Comparison of ENCODE assay signal across 22 cellular contexts in genomic region chr2:42382144-42382543, GRCh38. TPM values are rescaled to one million over a fixed set of nuclear protein-coding genes. Genes with fewer than 3 reads are reported as not detected.
A peak's percentile ranks its signal among the peaks of the same experiment; 100 is the strongest.
DNase-seq lines count a peak whose midpoint lies in the region; ATAC-seq, FAIRE-seq and TF ChIP-seq lines count a peak whose summit lies in the region.
"Had no signal": no experiment of that assay in that cellular context is flagged by ENCODE, and none has a peak within 500 bp of the region (broad histone marks: within the 10 kb centered on the region; RNA-seq: fewer than 3 reads in every experiment).

No MANE protein-coding gene starts in this region.

- H3K79me2 ChIP-seq in neural cell (replicated peaks; ENCODE audit: insufficient read depth, low read length) (no peaks in the 10 kb centered on the region), smooth muscle cell (ENCODE audit: low read depth) (no peaks in the 10 kb centered on the region)

- no peak for TF ChIP-seq RAD21 in neural cell (conservative IDR thresholded peaks at IDR 0.05)

- H4K20me1 ChIP-seq in neural cell (ENCODE audit: insufficient read depth) (no peaks in the 10 kb centered on the region), smooth muscle cell (ENCODE audit: low read depth) (no peaks in the 10 kb centered on the region)
- H4K20me1 ChIP-seq: BLaER1 treated with 17β-estradiol and CSF1 and Interleukin-3, amounts not matched to agents 10 nM and 100 nM had no signal

- no peaks in the 10 kb centered on the region for H3K27me3 Mint-ChIP-seq in type B pancreatic cell
- peaks cover 22% of the 10 kb centered on the region for H3K27me3 Mint-ChIP-seq in stimulated activated memory B cell treated with anti-CD40 and anti-IgM and Interleukin-4, amounts not matched to agents 10 μg/mL and 1 μg/mL and 100 μg/mL, for 72 hours
- H3K27me3 Mint-ChIP-seq: CD4-positive, alpha-beta T cell had no signal

- no peak overlapping the region for H3K4me3 Mint-ChIP-seq in type B pancreatic cell
- H3K4me3 Mint-ChIP-seq in stimulated activated memory B cell treated with anti-CD40 and anti-IgM and Interleukin-4, amounts not matched to agents 10 μg/mL and 1 μg/mL and 100 μg/mL, for 72 hours = no peak overlapping the region
- H3K4me3 Mint-ChIP-seq: B cell; CD4-positive, alpha-beta T cell; CD8-positive, alpha-beta T cell had no signal

- no peak overlapping the region for H3K27ac Mint-ChIP-seq in type B pancreatic cell
- H3K27ac Mint-ChIP-seq in stimulated activated memory B cell treated with anti-CD40 and anti-IgM and Interleukin-4, amounts not matched to agents 10 μg/mL and 1 μg/mL and 100 μg/mL, for 72 hours = no peak overlapping the region
- H3K27ac Mint-ChIP-seq: B cell; CD4-positive, alpha-beta T cell; CD8-positive, alpha-beta T cell had no signal

- 88% methylated on average over 4 of the region's 4 CpGs for WGBS in smooth muscle cell (ENCODE audit: low lambda C conversion rate)

- H3K36me3 ChIP-seq in bronchial epithelial cell (ENCODE audit: control insufficient read depth, insufficient read depth, low read length) = no peaks in the 10 kb centered on the region
- no peaks in the 10 kb centered on the region for H3K36me3 ChIP-seq in neural cell (ENCODE audit: insufficient read depth, low read length)
- no peaks in the 10 kb centered on the region for H3K36me3 ChIP-seq in smooth muscle cell (ENCODE audit: low read depth)
- H3K36me3 ChIP-seq: BLaER1 treated with 17β-estradiol and CSF1 and Interleukin-3, amounts not matched to agents 10 nM and 100 nM had no signal

- no peak overlapping the region for H2AFZ ChIP-seq in neural cell (ENCODE audit: low read depth, low read length)
- no peak overlapping the region for H2AFZ ChIP-seq in smooth muscle cell (ENCODE audit: low read depth)

- no peaks in the 10 kb centered on the region for H3K36me3 Mint-ChIP-seq in type B pancreatic cell
- H3K36me3 Mint-ChIP-seq in stimulated activated memory B cell treated with anti-CD40 and anti-IgM and Interleukin-4, amounts not matched to agents 10 μg/mL and 1 μg/mL and 100 μg/mL, for 72 hours = no peaks in the 10 kb centered on the region
- H3K36me3 Mint-ChIP-seq: CD8-positive, alpha-beta T cell had no signal

- H3K27ac ChIP-seq in neural cell (ENCODE audit: low read length) = peak overlapping the region; percentile 74
- no peak overlapping the region for H3K27ac ChIP-seq in smooth muscle cell (ENCODE audit: low read depth)
- H3K27ac ChIP-seq: 22Rv1; A549; BLaER1 treated with 17β-estradiol and CSF1 and Interleukin-3, amounts not matched to agents 10 nM and 100 nM; C4-2B had no signal

- H3K27me3 ChIP-seq in bronchial epithelial cell (ENCODE audit: control insufficient read depth, insufficient read depth, low read length) (no peaks in the 10 kb centered on the region), neural cell (ENCODE audit: insufficient read depth, low read depth, low read length) (no peaks in the 10 kb centered on the region), smooth muscle cell (ENCODE audit: low read depth) (no peaks in the 10 kb centered on the region)
- H3K27me3 ChIP-seq: BLaER1 treated with 17β-estradiol and CSF1 and Interleukin-3, amounts not matched to agents 10 nM and 100 nM had no signal

- intact Hi-C loops in left colon (cut with DNase I, micrococcal nuclease) = no loop called here

- H3K9me3 ChIP-seq in neural cell (ENCODE audit: low read length) (no peaks in the 10 kb centered on the region), smooth muscle cell (replicated peaks; ENCODE audit: low read depth) (no peaks in the 10 kb centered on the region)
- H3K9me3 ChIP-seq: A549; BLaER1 treated with 17β-estradiol and CSF1 and Interleukin-3, amounts not matched to agents 10 nM and 100 nM; Caco-2 had no signal

- no peak overlapping the region for H3K9ac ChIP-seq in neural cell (ENCODE audit: low read length)
- no peak overlapping the region for H3K9ac ChIP-seq in smooth muscle cell (ENCODE audit: low read depth)
- H3K9ac ChIP-seq: BLaER1 treated with 17β-estradiol and CSF1 and Interleukin-3, amounts not matched to agents 10 nM and 100 nM had no signal

- H3K9me2 ChIP-seq in neural cell (ENCODE audit: insufficient read depth, low read length) = no peaks in the 10 kb centered on the region

- peak; percentile 87 for FAIRE-seq in bronchial epithelial cell (lab: Jason Lieb, UNC)
- FAIRE-seq: A549, D721Med, G401.6, GM12891, GM19239 had no signal

- H3K4me3 ChIP-seq in bronchial epithelial cell (ENCODE audit: low read depth, low read length) (no peak overlapping the region), neural cell (ENCODE audit: low read length) (peak overlapping the region; percentile 38), smooth muscle cell (no peak overlapping the region)
- H3K4me3 ChIP-seq: A549; BLaER1 treated with 17β-estradiol and CSF1 and Interleukin-3, amounts not matched to agents 10 nM and 100 nM had no signal

- H3K4me1 Mint-ChIP-seq in type B pancreatic cell (ENCODE audit: unreplicated experiment) = peaks cover 6% of the 10 kb centered on the region
- H3K4me1 Mint-ChIP-seq in stimulated activated memory B cell treated with anti-CD40 and anti-IgM and Interleukin-4, amounts not matched to agents 10 μg/mL and 1 μg/mL and 100 μg/mL, for 72 hours = no peaks in the 10 kb centered on the region
- H3K4me1 Mint-ChIP-seq: B cell had no signal

- no peaks in the 10 kb centered on the region for H3K9me3 Mint-ChIP-seq in type B pancreatic cell
- no peaks in the 10 kb centered on the region for H3K9me3 Mint-ChIP-seq in stimulated activated memory B cell treated with anti-CD40 and anti-IgM and Interleukin-4, amounts not matched to agents 10 μg/mL and 1 μg/mL and 100 μg/mL, for 72 hours
- H3K9me3 Mint-ChIP-seq: CD4-positive, alpha-beta T cell; CD8-positive, alpha-beta T cell had no signal

- H3F3A ChIP-seq in neural cell (ENCODE audit: insufficient read depth, low read length, poor library complexity, severe bottlenecking) = no peaks in the 10 kb centered on the region
- H3F3A ChIP-seq in smooth muscle cell (ENCODE audit: low read depth) = no peaks in the 10 kb centered on the region

- no peak for TF ChIP-seq EP300 in neural cell (conservative IDR thresholded peaks at IDR 0.05; ENCODE audit: poor library complexity, severe bottlenecking)

- H3K4me2 ChIP-seq in neural cell (ENCODE audit: low read length) (no peak overlapping the region), smooth muscle cell (no peak overlapping the region)
- H3K4me2 ChIP-seq: A549; BLaER1 treated with 17β-estradiol and CSF1 and Interleukin-3, amounts not matched to agents 10 nM and 100 nM had no signal

- TF ChIP-seq CTCF in bronchial epithelial cell (IDR thresholded peaks at IDR 0.05; ENCODE audit: insufficient read depth, low read length, severe bottlenecking) (no peak), neural cell (IDR thresholded peaks at IDR 0.05; ENCODE audit: poor library complexity, severe bottlenecking) (no peak), smooth muscle cell (IDR thresholded peaks at IDR 0.05; ENCODE audit: borderline replicate concordance, insufficient read depth, poor library complexity, severe bottlenecking) (no peak), type B pancreatic cell (conservative IDR thresholded peaks at IDR 0.05) (no peak)

- H3K4me1 ChIP-seq in smooth muscle cell (ENCODE audit: low read depth) = no peaks in the 10 kb centered on the region
- H3K4me1 ChIP-seq: A549; BLaER1 treated with 17β-estradiol and CSF1 and Interleukin-3, amounts not matched to agents 10 nM and 100 nM; Caco-2 had no signal

- DNase-seq in bronchial epithelial cell (ENCODE audit: low read depth) (no peak), left colon (no peak), smooth muscle cell (lab: John Stamatoyannopoulos, UW; ENCODE audit: unreplicated experiment) (no peak), type B pancreatic cell (ENCODE audit: extremely low spot score, unreplicated experiment) (no peak)
- DNase-seq: AML-193; Caco-2; Calu3; CD4-positive, alpha-beta T cell; CD8-positive, alpha-beta T cell; DMS79 treated with DMSO at 0.1 percent for 48 hours; GF-D8 had no signal

- ATAC-seq in left colon = peak; percentile 54
- no peak for ATAC-seq in stimulated activated memory B cell treated with anti-CD40 and anti-IgM and Interleukin-4, amounts not matched to agents 10 μg/mL and 1 μg/mL and 100 μg/mL, for 72 hours
- ATAC-seq: A549; CD8-positive, alpha-beta T cell had no signal

TF ChIP-seq in neural cell, 6 proteins besides CTCF, POLR2A, EP300 and RAD21:
- TF ChIP-seq SMC3 (conservative IDR thresholded peaks at IDR 0.05; ENCODE audit: poor library complexity) = no peak
TF ChIP-seq in neural cell: peak in this region for 0.

RNA-seq across cellular contexts. Expression of gene COX7A2L, which starts 21.1 kb away (rescaled TPM):
- total RNA-seq in bronchial epithelial cell = 318 and 445 TPM in 2 replicates
- 100 to 1,000 TPM in 1 of 2 donors, 10 to 100 TPM in 1; 97.2 to 111 TPM for total RNA-seq in left colon
- 396 and 425 TPM in 2 replicates for polyA plus RNA-seq in neural cell
- polyA minus RNA-seq in neural cell = 232 and 277 TPM in 2 replicates
- total RNA-seq in smooth muscle cell = 145 and 177 TPM in 2 replicates
- polyA plus RNA-seq in smooth muscle cell = 89.8 and 93.3 TPM in 2 replicates
- 93.2 and 95.5 TPM in 2 replicates for total RNA-seq in type B pancreatic cell (ENCODE audit: low replicate concordance)
